In genomic region chr2:179031731-179032408, GRCh38 we compare ENCODE assay signal across 1 cellular context.
TF ChIP-seq lines count a peak whose summit lies in the region.

No MANE protein-coding gene starts in this region.

TF ChIP-seq in GM12878, 131 proteins besides CTCF, POLR2A, EP300 and RAD21 (continued from another document and continues in another):
- TF ChIP-seq BCL3 (IDR thresholded peaks at IDR 0.05; ENCODE audit: borderline replicate concordance, insufficient read depth, low read depth, low read length, poor library complexity, severe bottlenecking) = no peak
- no peak for TF ChIP-seq BCLAF1 (IDR thresholded peaks at IDR 0.05)
- no peak for TF ChIP-seq ZNF24 (IDR thresholded peaks at IDR 0.05)
- TF ChIP-seq TAF1 (IDR thresholded peaks at IDR 0.05; ENCODE audit: borderline replicate concordance, low read depth, low read length) = 0 out of 2 replicates have a peak, but pooled peaks have one; percentile 21
- TF ChIP-seq POLR2AphosphoS2 (IDR thresholded peaks at IDR 0.05; ENCODE audit: low read depth, low read length) = no peak
- 0 out of 2 replicates have a peak, but pooled peaks have one; percentile 81 for TF ChIP-seq TBL1XR1 (IDR thresholded peaks at IDR 0.05; ENCODE audit: low read depth, low read length)
- no peak for TF ChIP-seq ATF3 (IDR thresholded peaks at IDR 0.05; ENCODE audit: borderline replicate concordance, extremely low read depth, low read depth, low read length)
- TF ChIP-seq MYC (IDR thresholded peaks at IDR 0.05; ENCODE audit: insufficient read depth, insufficient read length, insufficient replicate concordance, low read length, severe bottlenecking) = no peak
- TF ChIP-seq ZNF384 (IDR thresholded peaks at IDR 0.05; ENCODE audit: borderline replicate concordance, low read depth, low read length) = peak; percentile 79
- no peak for TF ChIP-seq ZBTB33 (IDR thresholded peaks at IDR 0.05)
- TF ChIP-seq RBBP5 (conservative IDR thresholded peaks at IDR 0.05) = no peak
- TF ChIP-seq ATF2 (IDR thresholded peaks at IDR 0.05; ENCODE audit: low read length) = peak; percentile 80
- peak; percentile 79 for TF ChIP-seq MEF2A (IDR thresholded peaks at IDR 0.05; ENCODE audit: insufficient read depth, low read depth, low read length)
- TF ChIP-seq SUZ12 (IDR thresholded peaks at IDR 0.05; ENCODE audit: unreplicated experiment) = no peak
- no peak for TF ChIP-seq YBX1 (IDR thresholded peaks at IDR 0.05)
- TF ChIP-seq NR2F1 (conservative IDR thresholded peaks at IDR 0.05) = no peak
- no peak for TF ChIP-seq SPI1 (IDR thresholded peaks at IDR 0.05; ENCODE audit: borderline replicate concordance, insufficient read depth, low read depth, low read length)
- no peak for TF ChIP-seq NFXL1 (IDR thresholded peaks at IDR 0.05; ENCODE audit: borderline replicate concordance)
- no peak for TF ChIP-seq NKRF (conservative IDR thresholded peaks at IDR 0.05)
- no peak for TF ChIP-seq TCF3 (IDR thresholded peaks at IDR 0.05; ENCODE audit: borderline replicate concordance, insufficient read depth, low read depth, low read length)
- peak; percentile 92 for TF ChIP-seq RELB (IDR thresholded peaks at IDR 0.05; ENCODE audit: low read depth)
- TF ChIP-seq ZNF622 (IDR thresholded peaks at IDR 0.05) = no peak
- no peak for TF ChIP-seq KAT2A (conservative IDR thresholded peaks at IDR 0.05; ENCODE audit: control insufficient read depth, low read depth, low read length)
- TF ChIP-seq MLLT1 (IDR thresholded peaks at IDR 0.05) = no peak
- TF ChIP-seq EGR1 (IDR thresholded peaks at IDR 0.05; ENCODE audit: borderline replicate concordance in 1 of 2, low read depth in 2 of 2, low read length in 2 of 2) = no peak
- 0 out of 2 replicates have a peak, but pooled peaks have one; percentile 41 for TF ChIP-seq IRF4 (IDR thresholded peaks at IDR 0.05; ENCODE audit: low read depth, low read length)
- TF ChIP-seq PAX8 (IDR thresholded peaks at IDR 0.05) = no peak
- no peak; the same call in 1 of the 2 replicates for TF ChIP-seq ZNF687 (IDR thresholded peaks at IDR 0.05)
- TF ChIP-seq ZBED1 (IDR thresholded peaks at IDR 0.05; ENCODE audit: borderline replicate concordance) = peak; percentile 87; the same call in 1 of the 2 replicates
- TF ChIP-seq USF1 (IDR thresholded peaks at IDR 0.05; ENCODE audit: borderline replicate concordance, extremely low read length, insufficient read depth, low read depth, low read length) = no peak
- peak; percentile 88 for TF ChIP-seq DPF2 (IDR thresholded peaks at IDR 0.05)
- TF ChIP-seq ZNF592 (IDR thresholded peaks at IDR 0.05) = no peak; the same call in 1 of the 2 replicates
